ENCODE assay signal across 2 cellular contexts in genomic region chr7:152706465-152706864, GRCh38.
TF ChIP-seq lines count a peak whose summit lies in the region.

No MANE protein-coding gene starts in this region.

TF ChIP-seq in SK-N-SH treated with all-trans-retinoic acid at 6 μM for 48 hours, 23 proteins besides CTCF, POLR2A, EP300 and RAD21:
- TF ChIP-seq BACH2 (CRISPR knock-in tag; IDR thresholded peaks at IDR 0.05; ENCODE audit: borderline replicate concordance), result no peak
TF ChIP-seq in SK-N-SH treated with all-trans-retinoic acid at 6 μM for 48 hours: peak in this region for 0.

TF ChIP-seq in SK-N-SH, 30 proteins besides CTCF, POLR2A, EP300 and RAD21:
- TF ChIP-seq PBX3 (IDR thresholded peaks at IDR 0.05) (no peak), NRF1 (IDR thresholded peaks at IDR 0.05; ENCODE audit: low read depth, low read length) (no peak), MAX (IDR thresholded peaks at IDR 0.05; ENCODE audit: low read depth) (no peak), ELF1 (IDR thresholded peaks at IDR 0.05) (no peak), RFX5 (IDR thresholded peaks at IDR 0.05; ENCODE audit: low read length) (no peak), REST (IDR thresholded peaks at IDR 0.05; ENCODE audit: low read depth, low read length) (no peak), FOXM1 (IDR thresholded peaks at IDR 0.05; ENCODE audit: low read depth) (no peak), POLR2AphosphoS5 (IDR thresholded peaks at IDR 0.05; ENCODE audit: low read depth, low read length) (no peak), RCOR1 (IDR thresholded peaks at IDR 0.05; ENCODE audit: low read length) (no peak), USF2 (IDR thresholded peaks at IDR 0.05; ENCODE audit: borderline replicate concordance, low read depth, low read length) (no peak), JUND (IDR thresholded peaks at IDR 0.05) (no peak), YY1 (IDR thresholded peaks at IDR 0.05; ENCODE audit: low read depth) (no peak), CHD2 (IDR thresholded peaks at IDR 0.05; ENCODE audit: low read length, partially characterized antibody) (no peak), ZBTB33 (IDR thresholded peaks at IDR 0.05; ENCODE audit: borderline replicate concordance, low read depth) (no peak), MXI1 (IDR thresholded peaks at IDR 0.05; ENCODE audit: low read depth, low read length) (no peak), RXRA (IDR thresholded peaks at IDR 0.05; ENCODE audit: borderline replicate concordance, low read depth) (no peak), NFIC (IDR thresholded peaks at IDR 0.05; ENCODE audit: borderline replicate concordance) (no peak), FOSL2 (IDR thresholded peaks at IDR 0.05; ENCODE audit: borderline replicate concordance, low read depth) (no peak), FOXJ3 (CRISPR knock-in tag; IDR thresholded peaks at IDR 0.05) (no peak), SIN3A (IDR thresholded peaks at IDR 0.05; ENCODE audit: borderline replicate concordance, low read depth, low read length) (no peak)
TF ChIP-seq in SK-N-SH: peak in this region for 0.
